In genomic region chr5:159220206-159220605, GRCh38 we compare ENCODE assay signal across 21 cellular contexts.
"Had no signal": no experiment of that assay in that cellular context is flagged by ENCODE, and none has a peak within 500 bp of the region (broad histone marks: within the 10 kb centered on the region; RNA-seq: fewer than 3 reads in every experiment).

No MANE protein-coding gene starts in this region.

- H3K9me3 Mint-ChIP-seq: immature natural killer cell; natural killer cell treated with Interleukin-12 subunit alpha and Interleukin-12 subunit beta and Interleukin-15 and Interleukin-18, amount 100 ng/mL, for 72 hours had no signal

- ATAC-seq: activated CD4-positive, alpha-beta T cell treated with anti-CD3 and anti-CD28 coated beads for 36 hours; activated naive CD4-positive, alpha-beta T cell treated with anti-CD3 and anti-CD28 coated beads, Interleukin-2, amount 50 U/mL, for 72 hours; activated T-cell treated with anti-CD3 and anti-CD28 coated beads, Interleukin-2, amount 50 U/mL, for 72 hours; left lung; lower lobe of right lung; right cardiac atrium had no signal

- H3K27me3 Mint-ChIP-seq: activated CD4-positive, alpha-beta T cell treated with anti-CD3 and anti-CD28 coated beads for 36 hours had no signal

- H3K36me3 ChIP-seq: left lung, lower lobe of right lung, spleen, tibial nerve had no signal

- H3K27ac Mint-ChIP-seq: activated CD4-positive, alpha-beta T cell treated with anti-CD3 and anti-CD28 coated beads for 36 hours; activated naive CD4-positive, alpha-beta T cell treated with anti-CD3 and anti-CD28 coated beads, Interleukin-2, amount 50 U/mL, for 72 hours; activated T-cell treated with anti-CD3 and anti-CD28 coated beads, Interleukin-2, amount 50 U/mL, for 72 hours had no signal

- H3K27ac ChIP-seq: left lung, lower lobe of right lung, spleen, tibial nerve had no signal

- H3K9me3 ChIP-seq: left lung, lower lobe of right lung, spleen, tibial nerve had no signal

- H3K4me3 Mint-ChIP-seq: activated CD4-positive, alpha-beta T cell treated with anti-CD3 and anti-CD28 coated beads for 36 hours; activated T-cell treated with anti-CD3 and anti-CD28 coated beads, Interleukin-2, amount 50 U/mL, for 72 hours; immature natural killer cell; natural killer cell treated with Interleukin-12 subunit alpha and Interleukin-12 subunit beta and Interleukin-15 and Interleukin-18, amount 100 ng/mL, for 72 hours had no signal

- DNase-seq: activated CD4-positive, alpha-beta T cell treated with anti-CD3 and anti-CD28 coated beads for 36 hours; activated CD4-positive, CD25-positive, alpha-beta regulatory T cell; activated naive CD4-positive, alpha-beta T cell; activated T-cell treated with anti-CD3 and anti-CD28 coated beads for 4 hours; activated T-cell treated with anti-CD3 and anti-CD28 coated beads, Interleukin-2, amount 50 U/mL, for 72 hours; dermis blood vessel endothelial cell; effector CD4-positive, alpha-beta T cell; head of caudate nucleus; hypothalamus; immature natural killer cell; left lung; lower lobe of right lung; mesendoderm; posterior cingulate gyrus; right cardiac atrium; spleen; stimulated activated CD4-positive, alpha-beta T cell treated with anti-CD3 and anti-CD28 coated beads, Interleukin-2, amount 100 ng/mL, for 48 hours; stimulated activated naive CD4-positive, alpha-beta T cell treated with Interleukin-2 at 50 U/mL for 16 hours had no signal

- H3K36me3 Mint-ChIP-seq: activated naive CD4-positive, alpha-beta T cell treated with anti-CD3 and anti-CD28 coated beads, Interleukin-2, amount 50 U/mL, for 72 hours; immature natural killer cell; natural killer cell treated with Interleukin-12 subunit alpha and Interleukin-12 subunit beta and Interleukin-15 and Interleukin-18, amount 100 ng/mL, for 72 hours had no signal

- H3K4me1 ChIP-seq: lower lobe of right lung, tibial nerve had no signal

- H3K27me3 ChIP-seq: left lung, spleen, tibial nerve had no signal

- H3K4me3 ChIP-seq: left lung, lower lobe of right lung, spleen, tibial nerve had no signal
